ENCODE assay signal across 13 cellular contexts in the genomic region with DNA sequence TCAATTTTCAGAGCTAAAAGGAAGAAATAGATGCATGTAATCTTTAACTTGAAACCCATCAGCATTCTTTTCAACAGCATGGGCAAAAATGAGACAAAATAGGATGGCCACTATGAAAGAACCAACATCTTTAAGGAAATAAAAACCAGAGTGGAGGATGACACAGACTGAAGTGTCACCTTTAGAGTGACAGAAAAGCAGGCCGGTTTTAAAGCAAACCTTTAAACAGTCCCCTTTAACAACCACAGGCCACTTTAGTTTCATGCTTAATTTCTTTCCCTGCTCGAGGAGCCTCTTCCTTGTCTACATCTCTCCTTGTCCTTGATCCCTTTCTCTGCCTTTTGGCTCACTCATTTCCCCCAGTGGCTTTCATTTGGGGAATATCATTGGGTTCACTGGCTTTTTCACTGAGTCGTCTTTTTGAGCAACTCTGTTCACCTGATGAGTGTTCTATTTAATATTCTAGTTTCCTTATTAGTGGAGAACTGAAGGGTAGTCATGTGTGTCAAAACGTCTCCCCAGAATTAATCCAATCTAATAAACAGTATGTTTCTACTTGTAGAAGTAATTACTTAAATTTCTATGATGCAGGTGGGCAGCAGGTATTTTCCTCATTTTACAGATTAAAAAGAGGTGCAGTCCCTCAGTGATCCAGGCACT.
A peak's percentile ranks its signal among the peaks of the same experiment; 100 is the strongest.
DNase-seq lines count a peak whose midpoint lies in the region; ATAC-seq and TF ChIP-seq lines count a peak whose summit lies in the region.
"Had no signal": no experiment of that assay in that cellular context is flagged by ENCODE, and none has a peak within 500 bp of the region (broad histone marks: within the 10 kb centered on the region; RNA-seq: fewer than 3 reads in every experiment).

No MANE protein-coding gene starts in this region.

- peak overlapping the region; percentile 93 for H3K27ac Mint-ChIP-seq in memory B cell

- ATAC-seq in GM19463 (IDR thresholded peaks at IDR 0.05; ENCODE audit: unreplicated experiment) (peak; percentile 37), HG03280 (IDR thresholded peaks at IDR 0.05; ENCODE audit: unreplicated experiment) (peak; percentile 31), memory B cell (ENCODE audit: low read depth) (no peak)

- H3K9me3 Mint-ChIP-seq in memory B cell: no peaks in the 10 kb centered on the region

- DNase-seq in GM12864 (ENCODE audit: low read depth) (no peak), memory B cell (ENCODE audit: low spot score in 2 of 2) (no peak), NCI-H187 (lab: John Stamatoyannopoulos, UW) (no peak), NCI-H345 (lab: John Stamatoyannopoulos, UW) (no peak), GM10248 (ENCODE audit: extremely low spot score) (no peak)
- DNase-seq in activated CD4-positive, alpha-beta T cell treated with anti-CD3 and anti-CD28 coated beads for 48 hours: no peak
- DNase-seq: activated gamma-delta T cell treated with Interleukin-2 at 50 U/mL for 16 hours, DMS153, NCI-H2227 treated with DMSO at 0.1 percent for 48 hours, SW 1271 had no signal

- no peaks in the 10 kb centered on the region for H3K36me3 Mint-ChIP-seq in memory B cell

- H3K4me3 Mint-ChIP-seq in memory B cell: peak overlapping the region; percentile 80
- H3K4me3 Mint-ChIP-seq: neural crest cell had no signal

- POLR2A ChIA-PET in GM10248 (lab: Yijun Ruan, JAX): no interaction called here

- peaks cover 52% of the 10 kb centered on the region for H3K4me1 Mint-ChIP-seq in memory B cell

- CTCF ChIA-PET in GM10248 (lab: Yijun Ruan, JAX): interaction anchor here (0.9 to 1.3 kb wide), 4 partner anchors 13 to 44 kb away, joined by 3 to 6 read pairs (median 4); no protein-coding TSS in a partner anchor

- TF ChIP-seq CTCF in GM12864 (IDR thresholded peaks at IDR 0.05; ENCODE audit: low read depth, low read length, missing control alignments) (no peak), GM10248 (IDR thresholded peaks at IDR 0.05; ENCODE audit: control extremely low read depth, extremely low read depth, low read depth, missing control alignments) (no peak)

- H3K27me3 Mint-ChIP-seq in memory B cell: no peaks in the 10 kb centered on the region

- H3K4me3 ChIP-seq in GM12864 (ENCODE audit: low read depth, low read length): peak overlapping the region; percentile 1; the same call in 1 of the 2 replicates
